8 cellular contexts compared by ENCODE assay signal in genomic region chr3:14430706-14431470, GRCh38. TPM values are rescaled to one million over a fixed set of nuclear protein-coding genes. Genes with fewer than 3 reads are reported as not detected.
A peak's percentile ranks its signal among the peaks of the same experiment; 100 is the strongest.
DNase-seq lines count a peak whose midpoint lies in the region; ATAC-seq and TF ChIP-seq lines count a peak whose summit lies in the region.

No MANE protein-coding gene starts in this region.

- H3K4me1 Mint-ChIP-seq in activated T-cell treated with anti-CD3 and anti-CD28 coated beads, Interleukin-2, amount 50 U/mL, for 24 hours (ENCODE audit: low read depth) = peaks cover 96% of the 10 kb centered on the region
- peaks cover 93% of the 10 kb centered on the region for H3K4me1 Mint-ChIP-seq in activated CD8-positive, alpha-beta T cell treated with anti-CD3 and anti-CD28 coated beads for 36 hours (ENCODE audit: low read depth)

- H3K27ac ChIP-seq in lower lobe of right lung (peak overlapping the region; percentile 91), thymus (ENCODE audit: low read depth) (peak overlapping the region; percentile 95)

- intact Hi-C loops in activated CD8-positive, alpha-beta T cell treated with anti-CD3 and anti-CD28 coated beads for 36 hours (cut with micrococcal nuclease) = no loop called here
- intact Hi-C loops in lower lobe of right lung (cut with DNase I) = no loop called here

- no peak for DNase-seq in activated T-cell treated with anti-CD3 and anti-CD28 coated beads, Interleukin-2, amount 50 U/mL, for 24 hours
- DNase-seq in activated T-cell treated with anti-CD3 and anti-CD28 coated beads, Interleukin-2, amount 50 U/mL, for 1 hour = no peak
- DNase-seq in activated CD8-positive, alpha-beta T cell treated with anti-CD3 and anti-CD28 coated beads for 36 hours = no peak
- DNase-seq in lower lobe of right lung = no peak
- no peak for DNase-seq in islet precursor cell
- no peak for DNase-seq in NCI-H524 (lab: John Stamatoyannopoulos, UW)

- ATAC-seq in activated CD8-positive, alpha-beta T cell treated with anti-CD3 and anti-CD28 coated beads for 36 hours = no peak
- ATAC-seq in lower lobe of right lung (no peak), HG02571 (IDR thresholded peaks at IDR 0.05; ENCODE audit: unreplicated experiment) (no peak)

- H3K27ac Mint-ChIP-seq in activated T-cell treated with anti-CD3 and anti-CD28 coated beads, Interleukin-2, amount 50 U/mL, for 24 hours = peak overlapping the region; percentile 96
- H3K27ac Mint-ChIP-seq in activated CD8-positive, alpha-beta T cell treated with anti-CD3 and anti-CD28 coated beads for 36 hours = peak overlapping the region; percentile 94

- H3K36me3 ChIP-seq in lower lobe of right lung (no peaks in the 10 kb centered on the region), thymus (ENCODE audit: control insufficient read depth, insufficient read depth) (peaks cover 9% of the 10 kb centered on the region)

- peaks cover 54% of the 10 kb centered on the region for H3K36me3 Mint-ChIP-seq in activated T-cell treated with anti-CD3 and anti-CD28 coated beads, Interleukin-2, amount 50 U/mL, for 24 hours (ENCODE audit: low read depth)
- peaks cover 15% of the 10 kb centered on the region for H3K36me3 Mint-ChIP-seq in activated CD8-positive, alpha-beta T cell treated with anti-CD3 and anti-CD28 coated beads for 36 hours (ENCODE audit: low read depth)

- H3K27me3 Mint-ChIP-seq in activated T-cell treated with anti-CD3 and anti-CD28 coated beads, Interleukin-2, amount 50 U/mL, for 24 hours = no peaks in the 10 kb centered on the region
- no peaks in the 10 kb centered on the region for H3K27me3 Mint-ChIP-seq in activated CD8-positive, alpha-beta T cell treated with anti-CD3 and anti-CD28 coated beads for 36 hours

- H3K27me3 ChIP-seq in lower lobe of right lung (ENCODE audit: low read depth) = no peaks in the 10 kb centered on the region
- no peaks in the 10 kb centered on the region for H3K27me3 ChIP-seq in thymus (ENCODE audit: control insufficient read depth, insufficient read depth)

- 76% methylated on average over 12 of the region's 12 CpGs for WGBS in thymus

- CTCF ChIA-PET in activated CD8-positive, alpha-beta T cell treated with anti-CD3 and anti-CD28 coated beads for 36 hours (lab: Charles Lee) = interaction anchor here (0.9 to 1.5 kb wide), 5 partner anchors 10 to 31 kb away, joined by 3 to 7 read pairs (median 3); partner anchors contain the start of gene SLC6A6

- no peak for TF ChIP-seq CTCF in activated CD8-positive, alpha-beta T cell treated with anti-CD3 and anti-CD28 coated beads for 36 hours (IDR thresholded peaks at IDR 0.05)
- no peak for TF ChIP-seq CTCF in lower lobe of right lung (IDR thresholded peaks at IDR 0.05)

- no peaks in the 10 kb centered on the region for H3K9me3 ChIP-seq in lower lobe of right lung
- no peaks in the 10 kb centered on the region for H3K9me3 ChIP-seq in thymus (ENCODE audit: control insufficient read depth)

- H3K4me1 ChIP-seq in lower lobe of right lung = peaks cover 100% of the 10 kb centered on the region
- H3K4me1 ChIP-seq in thymus (ENCODE audit: control insufficient read depth, insufficient read depth, low read length) = peaks cover 56% of the 10 kb centered on the region

- no peaks in the 10 kb centered on the region for H3K9me3 Mint-ChIP-seq in activated T-cell treated with anti-CD3 and anti-CD28 coated beads, Interleukin-2, amount 50 U/mL, for 24 hours
- H3K9me3 Mint-ChIP-seq in activated CD8-positive, alpha-beta T cell treated with anti-CD3 and anti-CD28 coated beads for 36 hours = no peaks in the 10 kb centered on the region

- POLR2A ChIA-PET in activated CD8-positive, alpha-beta T cell treated with anti-CD3 and anti-CD28 coated beads for 36 hours (lab: Charles Lee) = interaction anchor here (1.1 to 12.2 kb wide), 9 partner anchors 10 to 307 kb away, joined by 3 to 112 read pairs (median 5); partner anchors contain the start of genes CCDC174, LSM3 and SLC6A6

- peak overlapping the region; percentile 69 for H3K4me3 Mint-ChIP-seq in activated T-cell treated with anti-CD3 and anti-CD28 coated beads, Interleukin-2, amount 50 U/mL, for 24 hours
- H3K4me3 Mint-ChIP-seq in activated CD8-positive, alpha-beta T cell treated with anti-CD3 and anti-CD28 coated beads for 36 hours = peak overlapping the region; percentile 65

- H3K4me3 ChIP-seq in lower lobe of right lung (no peak overlapping the region), thymus (ENCODE audit: low read length) (no peak overlapping the region)

RNA-seq across cellular contexts. Expression of gene SLC6A6, which starts 28.5 kb away (rescaled TPM):
- 10 to 100 TPM; 43.4 to 48.8 TPM for total RNA-seq in activated CD8-positive, alpha-beta T cell treated with anti-CD3 and anti-CD28 coated beads for 36 hours
- 84.0 TPM for total RNA-seq in lower lobe of right lung
- 5.2 TPM for polyA plus RNA-seq in thymus
